Comparison of ENCODE assay signal across 20 cellular contexts in the genomic region with DNA sequence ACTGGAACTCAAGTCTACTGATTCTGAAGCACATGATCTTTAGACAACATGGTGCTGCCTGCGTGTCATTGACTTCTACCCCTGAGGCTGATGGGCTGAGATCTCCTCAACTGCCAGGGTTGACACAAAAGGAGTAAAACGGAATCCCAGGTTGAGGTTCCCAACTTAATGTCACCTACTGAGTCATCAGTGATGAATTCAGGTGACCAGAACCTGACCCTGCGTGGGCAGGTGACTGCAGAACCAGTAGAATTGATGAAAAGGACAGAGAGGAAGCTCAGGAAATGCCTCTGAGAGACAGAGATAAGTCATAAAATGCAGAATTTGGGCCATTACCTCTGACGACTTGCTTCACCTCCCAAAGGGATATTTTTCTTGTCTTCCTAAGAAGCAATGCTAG. TPM values are rescaled to one million over a fixed set of nuclear protein-coding genes. Genes with fewer than 3 reads are reported as not detected.
DNase-seq lines count a peak whose midpoint lies in the region; ATAC-seq, FAIRE-seq and TF ChIP-seq lines count a peak whose summit lies in the region.
"Had no signal": no experiment of that assay in that cellular context is flagged by ENCODE, and none has a peak within 500 bp of the region (broad histone marks: within the 10 kb centered on the region; RNA-seq: fewer than 3 reads in every experiment).

No MANE protein-coding gene starts in this region.

- H3K36me3 ChIP-seq in HepG2 (replicated peaks in 1 of 2; ENCODE audit: control insufficient read depth in 1 of 2, insufficient read depth in 2 of 2, low read length in 2 of 2): no peaks in the 10 kb centered on the region
- no peaks in the 10 kb centered on the region for H3K36me3 ChIP-seq in right lobe of liver
- no peaks in the 10 kb centered on the region for H3K36me3 ChIP-seq in PC-3 (ENCODE audit: low read depth, low read length)
- H3K36me3 ChIP-seq: BLaER1 had no signal

- H3K4me2 ChIP-seq in HepG2 (ENCODE audit: low read depth, low read length) (no peak overlapping the region), PC-3 (ENCODE audit: low read length) (0 out of 2 replicates have a peak overlapping the region, but pooled peaks have one; percentile 3)
- H3K4me2 ChIP-seq: A549, BLaER1 had no signal

- no peak for FAIRE-seq in HepG2 (lab: Jason Lieb, UNC)
- no peak for FAIRE-seq in urothelium cell line (lab: Jason Lieb, UNC)
- FAIRE-seq: GM12892, GM18507 had no signal

- H3F3A ChIP-seq in PC-3 (ENCODE audit: low read length, unreplicated experiment): no peaks in the 10 kb centered on the region

- TF ChIP-seq POLR2A in HepG2 (IDR thresholded peaks at IDR 0.05; ENCODE audit: insufficient read depth in 1 of 2, low read depth in 2 of 2, low read length in 2 of 2) (no peak), right lobe of liver (IDR thresholded peaks at IDR 0.05) (no peak)

- no peaks in the 10 kb centered on the region for H3K9me2 ChIP-seq in PC-3 (replicated peaks; ENCODE audit: low read length)

- TF ChIP-seq CTCF in HepG2 (CRISPR knock-in tag; IDR thresholded peaks at IDR 0.05) (no peak), right lobe of liver (IDR thresholded peaks at IDR 0.05) (no peak), PC-3 (conservative IDR thresholded peaks at IDR 0.05; ENCODE audit: low read depth, low read length) (no peak)

- in situ Hi-C loops in HepG2 (cut with HindIII; ENCODE audit: extremely low pct_ligation_motif_present, low pct_unique_long_range_greater_than_20kb): no loop called here

- BruUV-seq in HepG2 (replicated peaks; lab: Mats Ljungman, UMichigan) (no TSS peak), PC-3 (replicated peaks; lab: Mats Ljungman, UMichigan) (no TSS peak)

- TF ChIP-seq RAD21 in HepG2 (CRISPR knock-in tag; IDR thresholded peaks at IDR 0.05): no peak

- no peak for TF ChIP-seq EP300 in HepG2 (IDR thresholded peaks at IDR 0.05; ENCODE audit: low read depth in 2 of 2, low read length in 2 of 2)
- TF ChIP-seq EP300 in HepG2 (CRISPR knock-in tag; IDR thresholded peaks at IDR 0.05; ENCODE audit: borderline replicate concordance): no peak

- no peak for DNase-seq in HepG2 (ENCODE audit: low spot score)
- DNase-seq in right lobe of liver: no peak
- DNase-seq in PC-3: peak; percentile 47
- DNase-seq in amygdala (lab: John Stamatoyannopoulos, UW): no peak
- no peak for DNase-seq in anterior cingulate cortex (lab: John Stamatoyannopoulos, UW)
- no peak for DNase-seq in urothelium cell line (ENCODE audit: low spot score)
- DNase-seq: AML-193; CD4-positive, alpha-beta memory T cell; DMS153; DMS79; GDM1; GOT3; H7 had no signal

- POLR2A ChIA-PET in HepG2 (lab: Yijun Ruan, JAX) (no interaction called here), PC-3 (lab: Charles Lee; ENCODE audit: unreplicated experiment) (no interaction called here)

- H3K27me3 ChIP-seq in HepG2 (ENCODE audit: control insufficient read depth in 1 of 2, insufficient read depth in 2 of 2, low read length in 2 of 2) (no peaks in the 10 kb centered on the region), right lobe of liver (no peaks in the 10 kb centered on the region), PC-3 (ENCODE audit: low read length) (peaks cover 14% of the 10 kb centered on the region; the same call in 1 of the 2 replicates)
- H3K27me3 ChIP-seq: BLaER1 had no signal

- H3K4me1 ChIP-seq in HepG2 (ENCODE audit: insufficient read depth, low read length) (no peaks in the 10 kb centered on the region), right lobe of liver (no peaks in the 10 kb centered on the region), PC-3 (ENCODE audit: insufficient read depth, low read length) (peaks cover 7% of the 10 kb centered on the region)
- H3K4me1 ChIP-seq: A549 had no signal

- H3K9me3 ChIP-seq in HepG2 (ENCODE audit: low read length) (no peaks in the 10 kb centered on the region), right lobe of liver (no peaks in the 10 kb centered on the region), PC-3 (ENCODE audit: low read length) (no peaks in the 10 kb centered on the region)
- H3K9me3 ChIP-seq: A549 had no signal

- H3K79me2 ChIP-seq in HepG2 (ENCODE audit: insufficient read depth, low read length) (no peaks in the 10 kb centered on the region), PC-3 (ENCODE audit: low read length) (no peaks in the 10 kb centered on the region)

- no peak overlapping the region for H3K9ac ChIP-seq in HepG2 (ENCODE audit: insufficient read depth, low read depth, low read length)
- H3K9ac ChIP-seq in PC-3 (ENCODE audit: low read length): no peak overlapping the region
- H3K9ac ChIP-seq: BLaER1 had no signal

- H2AFZ ChIP-seq in HepG2 (ENCODE audit: low read length) (no peak overlapping the region), PC-3 (ENCODE audit: low read length) (no peak overlapping the region)

- intact Hi-C loops in HepG2 (cut with micrococcal nuclease; ENCODE audit: unreplicated experiment): no loop called here
- intact Hi-C loops in right lobe of liver (cut with DNase I): no loop called here
- intact Hi-C loops in PC-3 (cut with micrococcal nuclease): no loop called here

- ATAC-seq in HepG2: no peak
- ATAC-seq in right lobe of liver: no peak
- ATAC-seq in PC-3: no peak
- peak; percentile 48 for ATAC-seq in esophagus mucosa

- H4K20me1 ChIP-seq in HepG2 (ENCODE audit: insufficient read depth, low read length): no peaks in the 10 kb centered on the region
- no peaks in the 10 kb centered on the region for H4K20me1 ChIP-seq in PC-3 (ENCODE audit: low read length)
- H4K20me1 ChIP-seq: BLaER1 had no signal

- H3K4me3 ChIP-seq in HepG2 (replicated peaks in 1 of 3; ENCODE audit: insufficient read depth in 1 of 3, low read depth in 2 of 3, low read length in 3 of 3) (no peak overlapping the region), right lobe of liver (no peak overlapping the region), PC-3 (ENCODE audit: low read length) (no peak overlapping the region)
- H3K4me3 ChIP-seq: A549, BLaER1 had no signal

- H3K27ac ChIP-seq in HepG2 (ENCODE audit: extremely low read length, insufficient read depth, low read length): no peak overlapping the region
- H3K27ac ChIP-seq in right lobe of liver: no peak overlapping the region
- H3K27ac ChIP-seq in PC-3 (ENCODE audit: low read length): no peak overlapping the region
- H3K27ac ChIP-seq: 22Rv1, A549, BLaER1 had no signal

- WGBS in HepG2 (ENCODE audit: low lambda C conversion rate): 16% methylated on average over 4 of the region's 4 CpGs
- WGBS in right lobe of liver (ENCODE audit: insufficient coverage, low coverage, low lambda C conversion rate, missing lambda C conversion rate): 61% methylated on average over 3 of the region's 4 CpGs

- CTCF ChIA-PET in HepG2 (lab: Yijun Ruan, JAX; ENCODE audit: low intra/inter-chr PET ratio, low total read pairs): no interaction called here
- CTCF ChIA-PET in PC-3 (lab: Charles Lee): no interaction called here

RNA-seq across cellular contexts. Expression of gene KIZ, which starts 7.7 kb away (rescaled TPM):
- 46.3 and 55.6 TPM in 2 replicates for total RNA-seq in HepG2 (2016; rRNA removed; fragmentation: Illumina TruSeq; extraction: Trizol)
- 20.4 and 20.5 TPM in 2 replicates for total RNA-seq in HepG2 (2016; cell fraction: cytosol; rRNA removed; fragmentation: Illumina TruSeq; extraction: Trizol; ENCODE audit: low read depth)
- total RNA-seq in HepG2 (2016; cell fraction: insoluble cytoplasmic fraction; rRNA removed; fragmentation: Illumina TruSeq; extraction: Trizol): 48.0 and 57.7 TPM in 2 replicates
- 22.8 and 24.5 TPM in 2 replicates for total RNA-seq in HepG2 (2016; cell fraction: membrane; rRNA removed; fragmentation: Illumina TruSeq; extraction: Trizol)
- 64.1 and 65.7 TPM in 2 replicates for total RNA-seq in HepG2 (2016; cell fraction: nucleus; rRNA removed; fragmentation: Illumina TruSeq; extraction: Trizol)
- 77.9 and 114 TPM in 2 replicates for polyA plus RNA-seq in HepG2 (2011; rRNA removed)
- polyA plus RNA-seq in HepG2 (2011; cell fraction: cytosol; rRNA removed): 33.9 and 39.9 TPM in 2 replicates
- 223 and 433 TPM in 2 replicates for polyA plus RNA-seq in HepG2 (2011; cell fraction: nucleus; rRNA removed)
- polyA plus RNA-seq in HepG2 (2012): 40.7 and 57.0 TPM in 2 replicates
- polyA plus RNA-seq in HepG2 (2016; cell fraction: cytosol; fragmentation: Illumina TruSeq; extraction: Trizol; ENCODE audit: low read depth): 9.0 and 10.7 TPM in 2 replicates
- 48.1 and 51.2 TPM in 2 replicates for polyA plus RNA-seq in HepG2 (2016; cell fraction: insoluble cytoplasmic fraction; fragmentation: Illumina TruSeq; extraction: Trizol; ENCODE audit: low read depth)
- polyA plus RNA-seq in HepG2 (2016; cell fraction: membrane; fragmentation: Illumina TruSeq; extraction: Trizol; ENCODE audit: low read depth): 13.9 and 15.1 TPM in 2 replicates
- 69.5 and 81.6 TPM in 2 replicates for polyA plus RNA-seq in HepG2 (2016; cell fraction: nucleus; fragmentation: Illumina TruSeq; extraction: Trizol; ENCODE audit: insufficient read depth, low read depth)
- 4.7 and 26.3 TPM in 2 replicates for polyA minus RNA-seq in HepG2 (2011; rRNA and poly(A)+ RNA removed; ENCODE audit: low replicate concordance)
- polyA minus RNA-seq in HepG2 (2011; cell fraction: cytosol; rRNA and poly(A)+ RNA removed): 28.5 and 33.0 TPM in 2 replicates
- polyA minus RNA-seq in HepG2 (2011; cell fraction: nucleus; rRNA and poly(A)+ RNA removed): 210 and 232 TPM in 2 replicates
- 10 to 100 TPM in 1 of 6 experiments, 1 to 10 TPM in 5; 5.1 to 11.5 (median 7.4) TPM for total RNA-seq in right lobe of liver
- total RNA-seq in PC-3 (2014; rRNA removed): 10.3 and 13.4 TPM in 2 replicates
- 17.7 TPM for total RNA-seq in esophagus mucosa

RNA-seq across cellular contexts. Expression of gene LINC00237, which starts 12.0 kb away (rescaled TPM):
- total RNA-seq in HepG2 (2016; rRNA removed; fragmentation: Illumina TruSeq; extraction: Trizol) (not detected in 2 replicates), right lobe of liver (not detected), PC-3 (2014; rRNA removed) (not detected in 2 replicates), esophagus mucosa (not detected)
- total RNA-seq in HepG2 (2016; cell fraction: cytosol; rRNA removed; fragmentation: Illumina TruSeq; extraction: Trizol; ENCODE audit: low read depth): not detected in 2 replicates
- not detected in 2 replicates for total RNA-seq in HepG2 (2016; cell fraction: insoluble cytoplasmic fraction; rRNA removed; fragmentation: Illumina TruSeq; extraction: Trizol)
- not detected in 2 replicates for total RNA-seq in HepG2 (2016; cell fraction: membrane; rRNA removed; fragmentation: Illumina TruSeq; extraction: Trizol)
- total RNA-seq in HepG2 (2016; cell fraction: nucleus; rRNA removed; fragmentation: Illumina TruSeq; extraction: Trizol): not detected in 2 replicates
- polyA plus RNA-seq in HepG2 (2011; rRNA removed): not detected in 2 replicates
- polyA plus RNA-seq in HepG2 (2011; cell fraction: cytosol; rRNA removed): not detected in 2 replicates
- not detected in 2 replicates for polyA plus RNA-seq in HepG2 (2011; cell fraction: nucleus; rRNA removed)
- polyA plus RNA-seq in HepG2 (2012): not detected in 2 replicates
- not detected in 2 replicates for polyA plus RNA-seq in HepG2 (2016; cell fraction: cytosol; fragmentation: Illumina TruSeq; extraction: Trizol; ENCODE audit: low read depth)
- not detected in 2 replicates for polyA plus RNA-seq in HepG2 (2016; cell fraction: insoluble cytoplasmic fraction; fragmentation: Illumina TruSeq; extraction: Trizol; ENCODE audit: low read depth)
- not detected in 2 replicates for polyA plus RNA-seq in HepG2 (2016; cell fraction: membrane; fragmentation: Illumina TruSeq; extraction: Trizol; ENCODE audit: low read depth)
- not detected in 2 replicates for polyA plus RNA-seq in HepG2 (2016; cell fraction: nucleus; fragmentation: Illumina TruSeq; extraction: Trizol; ENCODE audit: insufficient read depth, low read depth)
- polyA minus RNA-seq in HepG2 (2011; rRNA and poly(A)+ RNA removed; ENCODE audit: low replicate concordance): not detected in 2 replicates
- polyA minus RNA-seq in HepG2 (2011; cell fraction: cytosol; rRNA and poly(A)+ RNA removed): not detected in 2 replicates
- polyA minus RNA-seq in HepG2 (2011; cell fraction: nucleus; rRNA and poly(A)+ RNA removed): not detected in 2 replicates
- total RNA-seq: CD4-positive, alpha-beta memory T cell; Daoy had no signal
- polyA plus RNA-seq: A549; CD4-positive, alpha-beta memory T cell had no signal
